8 cellular contexts compared by ENCODE assay signal in genomic region chr17:49997773-49998703, GRCh38.
DNase-seq lines count a peak whose midpoint lies in the region; ATAC-seq and TF ChIP-seq lines count a peak whose summit lies in the region.

No MANE protein-coding gene starts in this region.

- H3K9me3 Mint-ChIP-seq in memory B cell: no peaks in the 10 kb centered on the region

- peak; percentile 10 for TF ChIP-seq CTCF in GM12801 (IDR thresholded peaks at IDR 0.05; ENCODE audit: extremely low read depth, insufficient read length)
- TF ChIP-seq CTCF in HL-60 (IDR thresholded peaks at IDR 0.05; ENCODE audit: insufficient read depth, low read length): peak; percentile 96

- H3K27me3 ChIP-seq in HL-60 (ENCODE audit: insufficient read depth, poor library complexity, severe bottlenecking): peaks cover 61% of the 10 kb centered on the region

- peaks cover 2% of the 10 kb centered on the region for H3K36me3 Mint-ChIP-seq in memory B cell

- peak; percentile 83 for ATAC-seq in memory B cell (ENCODE audit: low read depth)
- ATAC-seq in HG02981 (IDR thresholded peaks at IDR 0.05; ENCODE audit: unreplicated experiment): no peak

- peaks cover 24% of the 10 kb centered on the region for H3K4me1 Mint-ChIP-seq in memory B cell

- DNase-seq in HL-60 (ENCODE audit: low read depth in 1 of 2, low spot score in 1 of 2): peak; percentile 62 to 81
- peak; percentile 70 for DNase-seq in NCI-H748 treated with DMSO at 0.1 percent for 48 hours (lab: John Stamatoyannopoulos, UW)
- peak; percentile 83 to 88 for DNase-seq in activated CD4-positive, alpha-beta T cell treated with anti-CD3 and anti-CD28 coated beads, Interleukin-2, amount 50 U/mL, for 48 hours
- peak; percentile 85 for DNase-seq in effector CD4-positive, alpha-beta T cell
- peak; percentile 80 to 83 for DNase-seq in memory B cell (ENCODE audit: low spot score in 2 of 2)
- peak; percentile 60 for DNase-seq in stimulated activated CD8-positive, alpha-beta memory T cell treated with anti-CD3 and anti-CD28 coated beads, Interleukin-12 subunit alpha, Interleukin-12 subunit beta, amount 100 ng/mL, for 24 hours (ENCODE audit: extremely low read depth)

- peaks cover 44% of the 10 kb centered on the region for H3K27me3 Mint-ChIP-seq in memory B cell

- H3K27ac Mint-ChIP-seq in memory B cell: no peak overlapping the region

- H3K27ac ChIP-seq in HL-60 (replicated peaks): no peak overlapping the region

- no peak overlapping the region for H3K4me3 ChIP-seq in HL-60 (replicated peaks; ENCODE audit: insufficient read depth, low read length)

- no peak overlapping the region for H3K4me3 Mint-ChIP-seq in memory B cell
